ENCODE assay signal across 1 cellular context in the genomic region with DNA sequence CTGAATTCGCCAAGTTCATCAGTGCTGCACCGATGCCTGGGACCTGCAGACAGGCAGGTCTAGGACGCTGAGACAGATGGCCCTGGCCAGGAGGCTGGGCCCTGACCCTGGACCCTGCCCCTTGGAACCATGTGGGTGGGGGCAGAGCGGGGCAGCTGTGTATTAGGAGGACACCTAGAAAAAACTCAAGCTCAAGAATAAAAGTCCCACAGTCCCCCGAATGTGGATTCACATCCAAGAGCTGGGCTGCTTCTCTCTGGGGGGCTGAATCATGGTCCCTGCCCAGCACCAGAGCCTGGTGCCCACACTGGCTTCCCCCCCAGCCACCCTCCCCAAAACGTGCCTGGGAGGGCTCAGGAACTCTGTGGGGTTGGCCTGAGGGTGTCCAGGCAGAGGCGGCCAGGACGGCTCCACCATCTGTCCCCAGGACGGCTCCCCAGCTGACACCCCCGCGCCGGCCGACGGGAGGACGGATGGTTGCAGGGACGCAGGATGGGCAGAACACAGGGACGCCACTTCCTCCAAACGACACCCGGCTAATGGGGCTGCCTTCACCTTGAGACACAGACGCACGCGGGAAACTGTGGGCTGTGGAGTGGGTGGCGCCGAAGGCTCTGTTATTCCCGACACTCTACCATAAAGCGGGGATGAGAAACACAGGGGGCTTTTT.
TF ChIP-seq lines count a peak whose summit lies in the region.

No MANE protein-coding gene starts in this region.

TF ChIP-seq in endothelial cell of umbilical vein, 7 proteins besides CTCF, POLR2A, EP300 and RAD21:
- TF ChIP-seq EZH2 (IDR thresholded peaks at IDR 0.05; ENCODE audit: borderline replicate concordance, low read depth, low read length, severe bottlenecking) (no peak), POLR2AphosphoS5 (IDR thresholded peaks at IDR 0.05; ENCODE audit: insufficient read depth, low read depth, low read length) (no peak), GATA2 (IDR thresholded peaks at IDR 0.05; ENCODE audit: insufficient read depth, insufficient read length, low read depth, low read length) (no peak), MYC (IDR thresholded peaks at IDR 0.05; ENCODE audit: low read depth, low read length) (no peak)
